ENCODE assay signal across 1 cellular context in the genomic region with DNA sequence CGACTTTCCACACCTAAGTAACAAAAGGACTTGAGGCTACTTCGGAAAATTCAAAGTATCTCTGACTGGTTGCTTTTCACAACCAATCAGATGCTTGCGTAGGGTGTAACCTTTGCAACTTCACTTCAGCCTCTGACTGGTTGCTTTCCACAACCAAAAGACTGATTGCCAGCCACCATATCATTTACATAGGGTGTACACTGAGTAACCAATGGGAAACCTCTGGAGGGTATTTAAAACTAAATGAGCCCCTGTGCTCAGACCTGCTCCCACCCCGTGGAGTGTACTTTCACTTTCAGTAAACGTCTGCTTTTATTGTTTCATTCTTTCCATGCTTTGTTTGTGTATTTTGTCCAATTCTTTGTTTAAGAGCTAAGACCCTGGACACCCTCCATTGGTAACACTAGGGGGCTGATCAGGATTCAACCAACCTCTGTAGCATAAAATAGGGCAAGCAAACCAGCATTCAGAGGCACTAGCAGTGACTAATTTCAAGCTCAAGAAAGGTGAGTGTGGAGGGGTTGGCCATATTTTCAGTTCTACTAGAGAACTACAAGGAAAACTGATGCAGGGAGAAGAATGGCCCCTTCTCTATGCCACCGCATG.
TF ChIP-seq lines count a peak whose summit lies in the region.

No MANE protein-coding gene starts in this region.

TF ChIP-seq in H1, 55 proteins besides CTCF, POLR2A, EP300 and RAD21:
- TF ChIP-seq CBX5 (IDR thresholded peaks at IDR 0.05; ENCODE audit: low read depth, low read length) (no peak), GABPA (IDR thresholded peaks at IDR 0.05; ENCODE audit: borderline replicate concordance, insufficient read depth, low read length) (no peak), RFX5 (IDR thresholded peaks at IDR 0.05; ENCODE audit: borderline replicate concordance, low read depth, low read length) (no peak), SP2 (IDR thresholded peaks at IDR 0.05; ENCODE audit: low read length) (no peak), CTBP2 (IDR thresholded peaks at IDR 0.05; ENCODE audit: borderline replicate concordance, insufficient read depth, insufficient read length, low read length) (no peak), SIRT6 (IDR thresholded peaks at IDR 0.05; ENCODE audit: low read length) (no peak), GTF2F1 (IDR thresholded peaks at IDR 0.05; ENCODE audit: borderline replicate concordance, low read depth, low read length) (no peak), SP4 (IDR thresholded peaks at IDR 0.05; ENCODE audit: low read length) (no peak)
- TF ChIP-seq, protein P1, sequence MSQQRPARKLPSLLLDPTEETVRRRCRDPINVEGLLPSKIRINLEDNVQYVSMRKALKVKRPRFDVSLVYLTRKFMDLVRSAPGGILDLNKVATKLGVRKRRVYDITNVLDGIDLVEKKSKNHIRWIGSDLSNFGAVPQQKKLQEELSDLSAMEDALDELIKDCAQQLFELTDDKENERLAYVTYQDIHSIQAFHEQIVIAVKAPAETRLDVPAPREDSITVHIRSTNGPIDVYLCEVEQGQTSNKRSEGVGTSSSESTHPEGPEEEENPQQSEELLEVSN (IDR thresholded peaks at IDR 0.05): no peak
- TF ChIP-seq, protein P2, sequence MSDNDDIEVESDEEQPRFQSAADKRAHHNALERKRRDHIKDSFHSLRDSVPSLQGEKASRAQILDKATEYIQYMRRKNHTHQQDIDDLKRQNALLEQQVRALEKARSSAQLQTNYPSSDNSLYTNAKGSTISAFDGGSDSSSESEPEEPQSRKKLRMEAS (IDR thresholded peaks at IDR 0.05): no peak
